18 cellular contexts compared by ENCODE assay signal in genomic region chr14:99450266-99450665, GRCh38.
"Had no signal": no experiment of that assay in that cellular context is flagged by ENCODE, and none has a peak within 500 bp of the region (broad histone marks: within the 10 kb centered on the region; RNA-seq: fewer than 3 reads in every experiment).

No MANE protein-coding gene starts in this region.

- H3K9me3 Mint-ChIP-seq: naive thymus-derived CD4-positive, alpha-beta T cell; neural crest cell had no signal

- H3K4me1 Mint-ChIP-seq: neural crest cell had no signal

- H3K27ac Mint-ChIP-seq: naive thymus-derived CD4-positive, alpha-beta T cell had no signal

- H3K27me3 Mint-ChIP-seq: naive thymus-derived CD4-positive, alpha-beta T cell had no signal

- ATAC-seq: gastrocnemius medialis; naive thymus-derived CD4-positive, alpha-beta T cell had no signal

- H3K4me3 Mint-ChIP-seq: naive thymus-derived CD4-positive, alpha-beta T cell; neural crest cell had no signal

- H3K27me3 ChIP-seq: esophagus muscularis mucosa, gastrocnemius medialis, ovary, right atrium auricular region, sigmoid colon, suprapubic skin, tibial artery, upper lobe of left lung, uterus had no signal

- H3K27ac ChIP-seq: epithelial cell of prostate, esophagus muscularis mucosa, ovary, right atrium auricular region, sigmoid colon, skin epidermis, suprapubic skin, tibial artery, upper lobe of left lung, uterus had no signal

- H3K9me3 ChIP-seq: esophagus muscularis mucosa, gastrocnemius medialis, ovary, right atrium auricular region, sigmoid colon, suprapubic skin, tibial artery, upper lobe of left lung, uterus had no signal

- DNase-seq: cortex of kidney; effector memory CD4-positive, alpha-beta T cell; gastrocnemius medialis; mesendoderm; naive thymus-derived CD4-positive, alpha-beta T cell; ovary; sigmoid colon; stimulated activated CD4-positive, alpha-beta T cell treated with anti-CD3 and anti-CD28 coated beads, Interleukin-2, amount 100 ng/mL, for 24 hours; stimulated activated naive CD4-positive, alpha-beta T cell treated with Interleukin-2 at 50 U/mL for 16 hours; tibial artery; upper lobe of left lung; uterus had no signal
